ENCODE assay signal across 25 cellular contexts in the genomic region with DNA sequence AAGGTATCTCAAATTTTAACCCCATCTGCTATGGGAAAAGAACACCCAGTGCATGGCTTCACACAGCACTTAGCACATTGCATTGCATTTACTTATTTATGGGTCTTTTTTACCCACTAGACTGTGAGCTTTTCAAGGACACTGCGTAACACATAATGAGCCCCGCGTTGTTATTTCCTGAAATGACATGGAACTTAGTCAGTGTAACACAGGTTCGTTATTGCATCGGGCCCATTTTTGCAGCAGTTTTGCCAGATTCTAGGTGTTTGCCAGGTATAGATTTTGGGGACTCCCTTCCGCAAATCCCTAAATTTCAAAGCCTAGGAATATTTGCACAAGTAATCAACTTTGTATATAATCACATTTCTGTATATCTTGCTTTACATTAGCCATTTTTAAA.
"Had no signal": no experiment of that assay in that cellular context is flagged by ENCODE, and none has a peak within 500 bp of the region (broad histone marks: within the 10 kb centered on the region; RNA-seq: fewer than 3 reads in every experiment).

No MANE protein-coding gene starts in this region.

- H2AFZ ChIP-seq: neural progenitor cell, parathyroid adenoma had no signal

- H3K27ac ChIP-seq: neural progenitor cell, ovary, parathyroid adenoma, psoas muscle, right lobe of liver, sigmoid colon, suprapubic skin, testis, tibial artery, transverse colon, upper lobe of left lung, vagina had no signal

- H3K4me3 ChIP-seq: neural progenitor cell, ovary, psoas muscle, right lobe of liver, sigmoid colon, suprapubic skin, testis, tibial artery, transverse colon, upper lobe of left lung, vagina had no signal

- H3K4me2 ChIP-seq: neural progenitor cell had no signal

- H3K9ac ChIP-seq: neural progenitor cell, parathyroid adenoma had no signal

- H3K9me3 ChIP-seq: ovary, psoas muscle, right lobe of liver, sigmoid colon, suprapubic skin, testis, tibial artery, transverse colon, upper lobe of left lung, vagina had no signal

- H3K4me1 ChIP-seq: parathyroid adenoma, psoas muscle, right lobe of liver, sigmoid colon, suprapubic skin, testis, tibial artery, transverse colon, upper lobe of left lung, vagina had no signal

- H3K36me3 ChIP-seq: neural progenitor cell, ovary, right lobe of liver, sigmoid colon, suprapubic skin, tibial artery, transverse colon, upper lobe of left lung, vagina had no signal

- DNase-seq: natural killer cell; occipital lobe; ovary; posterior cingulate gyrus; psoas muscle; right cardiac atrium; right lobe of liver; sigmoid colon; small intestine; stimulated activated CD4-positive, alpha-beta T cell treated with anti-CD3 and anti-CD28 coated beads, Interleukin-15, amount 100 ng/mL, for 24 hours; stimulated activated CD4-positive, alpha-beta T cell treated with anti-CD3 and anti-CD28 coated beads, Interleukin-2, amount 100 ng/mL, for 24 hours; stimulated activated CD4-positive, alpha-beta T cell treated with anti-CD3 and anti-CD28 coated beads, Interleukin-2, amount 100 ng/mL, for 48 hours; stimulated activated CD4-positive, alpha-beta T cell treated with anti-CD3 and anti-CD28 coated beads, Interleukin-4, amount 100 ng/mL, for 24 hours; stimulated activated naive B cell treated with anti-CD40 and anti-IgM and Interleukin-4, amounts not matched to agents 10 μg/mL and 1 μg/mL and 100 μg/mL, for 72 hours; stimulated activated naive CD8-positive, alpha-beta T cell treated with anti-CD3 and anti-CD28 coated beads, Interleukin-15, amount 100 ng/mL, for 72 hours; stimulated activated naive CD8-positive, alpha-beta T cell treated with anti-CD3 and anti-CD28 coated beads, Interleukin-15, Interleukin-2, amounts not matched to agents 100 U/mL and 50 U/mL, for 24 hours; substantia nigra; testis; tibial artery; transverse colon; upper lobe of left lung had no signal

- H3K79me2 ChIP-seq: parathyroid adenoma had no signal

- H3K27me3 ChIP-seq: neural progenitor cell, ovary, right lobe of liver, sigmoid colon, suprapubic skin, testis, tibial artery, transverse colon, upper lobe of left lung, vagina had no signal
